10 cellular contexts compared by ENCODE assay signal in genomic region chr1:226332947-226333346, GRCh38. TPM values are rescaled to one million over a fixed set of nuclear protein-coding genes. Genes with fewer than 3 reads are reported as not detected.
DNase-seq lines count a peak whose midpoint lies in the region; ATAC-seq, FAIRE-seq and TF ChIP-seq lines count a peak whose summit lies in the region.
"Had no signal": no experiment of that assay in that cellular context is flagged by ENCODE, and none has a peak within 500 bp of the region (broad histone marks: within the 10 kb centered on the region; RNA-seq: fewer than 3 reads in every experiment).

No MANE protein-coding gene starts in this region.

- H3K4me3 Mint-ChIP-seq in Caco-2 (ENCODE audit: unreplicated experiment) = peak overlapping the region; percentile 70
- peak overlapping the region; percentile 8 for H3K4me3 Mint-ChIP-seq in activated T-helper 1 cell treated with anti-CD3 and anti-CD28 coated beads, Interleukin-12 subunit alpha, Interleukin-12 subunit beta, Interleukin-2, Interleukin-4 antibody, amounts not matched to agents 30 ng/mL and 10 ng/mL and 1 ng/mL, durations not matched to agents 14 hours and 24 hours and 36 hours

- H3K56ac ChIP-seq in mesendoderm (ENCODE audit: low read length) = no peak overlapping the region

- H3K4me1 ChIP-seq in Caco-2 (no peaks in the 10 kb centered on the region), mesendoderm (ENCODE audit: control insufficient read depth, low read depth, low read length) (no peaks in the 10 kb centered on the region), small intestine (ENCODE audit: control insufficient read depth in 2 of 2, insufficient read depth in 1 of 2, low read depth in 1 of 2, low read length in 1 of 2) (no peaks in the 10 kb centered on the region)
- H3K4me1 ChIP-seq: foreskin keratinocyte had no signal

- no peak overlapping the region for H3K27ac Mint-ChIP-seq in Caco-2 (ENCODE audit: unreplicated experiment)
- H3K27ac Mint-ChIP-seq in activated T-helper 1 cell treated with anti-CD3 and anti-CD28 coated beads, Interleukin-12 subunit alpha, Interleukin-12 subunit beta, Interleukin-2, Interleukin-4 antibody, amounts not matched to agents 30 ng/mL and 10 ng/mL and 1 ng/mL, durations not matched to agents 14 hours and 24 hours and 36 hours = no peak overlapping the region

- POLR2A ChIA-PET in Caco-2 (lab: Charles Lee) = interaction anchor here (1.1 kb wide), 1 partner anchor 24 kb away, joined by 6 read pairs; the partner anchor contains the start of gene LIN9

- intact Hi-C loops in Caco-2 (cut with micrococcal nuclease; ENCODE audit: unreplicated experiment) = loop anchor here (1.0 to 10.0 kb wide), 4 partner anchors 25 to 208 kb away; partner anchors contain the start of gene MIXL1
- intact Hi-C loops in activated T-helper 1 cell treated with anti-CD3 and anti-CD28 coated beads, Interleukin-12 subunit alpha, Interleukin-12 subunit beta, Interleukin-2, Interleukin-4 antibody, amounts not matched to agents 30 ng/mL and 10 ng/mL and 1 ng/mL, durations not matched to agents 14 hours and 24 hours and 36 hours (cut with micrococcal nuclease) = loop anchor here (1.0 to 5.0 kb wide), 4 partner anchors 24 to 208 kb away; partner anchors contain the start of genes LIN9 and MIXL1

- H3K79me1 ChIP-seq in mesendoderm (ENCODE audit: low read length) = no peaks in the 10 kb centered on the region

- H3K4me3 ChIP-seq in Caco-2 (ENCODE audit: low read depth, low read length) = no peak overlapping the region
- no peak overlapping the region for H3K4me3 ChIP-seq in mesendoderm (ENCODE audit: low read length)
- H3K4me3 ChIP-seq in small intestine (ENCODE audit: low read depth in 1 of 2, low read length in 2 of 2) = no peak overlapping the region

- TF ChIP-seq CTCF in Caco-2 (IDR thresholded peaks at IDR 0.05; ENCODE audit: insufficient read depth in 1 of 2, low read depth in 1 of 2, low read length in 1 of 2, severe bottlenecking in 1 of 2, unreplicated experiment in 1 of 2) = no peak

- no peaks in the 10 kb centered on the region for H3K79me2 ChIP-seq in mesendoderm (ENCODE audit: control insufficient read depth, insufficient read depth, low read length)

- H3K9me3 Mint-ChIP-seq in Caco-2 (ENCODE audit: unreplicated experiment) = no peaks in the 10 kb centered on the region
- H3K9me3 Mint-ChIP-seq in activated T-helper 1 cell treated with anti-CD3 and anti-CD28 coated beads, Interleukin-12 subunit alpha, Interleukin-12 subunit beta, Interleukin-2, Interleukin-4 antibody, amounts not matched to agents 30 ng/mL and 10 ng/mL and 1 ng/mL, durations not matched to agents 14 hours and 24 hours and 36 hours = no peaks in the 10 kb centered on the region

- no peak overlapping the region for H3K18ac ChIP-seq in mesendoderm (ENCODE audit: low read length)

- no peak overlapping the region for H2BK5ac ChIP-seq in mesendoderm (ENCODE audit: low read length)

- H2BK15ac ChIP-seq in mesendoderm (replicated peaks; ENCODE audit: low read depth) = no peak overlapping the region

- BruUV-seq in Caco-2 (replicated peaks; lab: Mats Ljungman, UMichigan) = no TSS peak

- H3K9me3 ChIP-seq in Caco-2 = no peaks in the 10 kb centered on the region
- no peaks in the 10 kb centered on the region for H3K9me3 ChIP-seq in small intestine (ENCODE audit: control insufficient read depth, low read depth)

- no peak overlapping the region for H4K8ac ChIP-seq in mesendoderm (ENCODE audit: low read depth, low read length)

- H3K4me2 ChIP-seq in mesendoderm (ENCODE audit: low read length) = no peak overlapping the region

- no peaks in the 10 kb centered on the region for H3K36me3 ChIP-seq in Caco-2 (ENCODE audit: control insufficient read depth, insufficient read depth, low read length)
- H3K36me3 ChIP-seq in mesendoderm (ENCODE audit: control insufficient read depth, insufficient read depth, low read length) = no peaks in the 10 kb centered on the region
- H3K36me3 ChIP-seq in small intestine (ENCODE audit: control insufficient read depth in 2 of 2, insufficient read depth in 2 of 2, low read length in 2 of 2) = no peaks in the 10 kb centered on the region
- H3K36me3 ChIP-seq: brain microvascular endothelial cell had no signal

- peak; percentile 48 for ATAC-seq in HG03196 (IDR thresholded peaks at IDR 0.05; ENCODE audit: unreplicated experiment)

- H3K4me1 Mint-ChIP-seq in Caco-2 (ENCODE audit: low read depth, unreplicated experiment) = no peaks in the 10 kb centered on the region
- H3K4me1 Mint-ChIP-seq in activated T-helper 1 cell treated with anti-CD3 and anti-CD28 coated beads, Interleukin-12 subunit alpha, Interleukin-12 subunit beta, Interleukin-2, Interleukin-4 antibody, amounts not matched to agents 30 ng/mL and 10 ng/mL and 1 ng/mL, durations not matched to agents 14 hours and 24 hours and 36 hours (ENCODE audit: low read depth) = peaks cover 7% of the 10 kb centered on the region

- no peak overlapping the region for H3K23ac ChIP-seq in mesendoderm (ENCODE audit: low read length)

- CTCF ChIA-PET in Caco-2 (lab: Charles Lee) = interaction anchor here (0.5 to 1.6 kb wide), 9 partner anchors 22 to 208 kb away, joined by 3 to 10 read pairs (median 4); partner anchors contain the start of gene LIN9

- no peak overlapping the region for H4K5ac ChIP-seq in mesendoderm (ENCODE audit: low read length)

- no peak overlapping the region for H3K27ac ChIP-seq in mesendoderm (ENCODE audit: low read depth, low read length)
- H3K27ac ChIP-seq in small intestine (ENCODE audit: low read depth in 1 of 2, low read length in 1 of 2) = no peak overlapping the region
- H3K27ac ChIP-seq: brain microvascular endothelial cell, foreskin keratinocyte had no signal

- no peak for FAIRE-seq in small intestine (lab: Jason Lieb, UNC)

- H2BK120ac ChIP-seq in mesendoderm (ENCODE audit: low read depth, low read length) = no peak overlapping the region

- H3K9ac ChIP-seq in mesendoderm (ENCODE audit: low read length) = no peak overlapping the region

- H2AK5ac ChIP-seq in mesendoderm (ENCODE audit: low read length) = no peak overlapping the region

- no peaks in the 10 kb centered on the region for H3K27me3 Mint-ChIP-seq in Caco-2 (ENCODE audit: insufficient read depth, unreplicated experiment)
- peaks cover 2% of the 10 kb centered on the region for H3K27me3 Mint-ChIP-seq in activated T-helper 1 cell treated with anti-CD3 and anti-CD28 coated beads, Interleukin-12 subunit alpha, Interleukin-12 subunit beta, Interleukin-2, Interleukin-4 antibody, amounts not matched to agents 30 ng/mL and 10 ng/mL and 1 ng/mL, durations not matched to agents 14 hours and 24 hours and 36 hours (ENCODE audit: insufficient read depth)

- no CpG with 5 or more reads among the region's 2 CpGs for WGBS in mesendoderm (ENCODE audit: extremely low coverage, insufficient coverage, low lambda C conversion rate)
- WGBS in small intestine, 3 donors = 23 to 41% (median 35%) methylated on average over 2 of the region's 2 CpGs

- no peaks in the 10 kb centered on the region for H3K27me3 ChIP-seq in Caco-2 (replicated peaks; ENCODE audit: control insufficient read depth, insufficient read depth, low read length)
- no peaks in the 10 kb centered on the region for H3K27me3 ChIP-seq in mesendoderm (ENCODE audit: insufficient read depth, low read length, poor library complexity)
- H3K27me3 ChIP-seq in small intestine (ENCODE audit: control insufficient read depth in 2 of 2, insufficient read depth in 2 of 2, low read length in 2 of 2) = no peaks in the 10 kb centered on the region
- H3K27me3 ChIP-seq: brain microvascular endothelial cell, foreskin keratinocyte had no signal

- no peak for DNase-seq in Caco-2
- peak; percentile 11 for DNase-seq in activated T-helper 1 cell treated with anti-CD3 and anti-CD28 coated beads, Interleukin-12 subunit alpha, Interleukin-12 subunit beta, Interleukin-2, Interleukin-4 antibody, amounts not matched to agents 30 ng/mL and 10 ng/mL and 1 ng/mL, durations not matched to agents 14 hours and 24 hours and 36 hours (ENCODE audit: low spot score)
- DNase-seq in mesendoderm = peak; percentile 60
- no peak for DNase-seq in mesenteric fat pad (ENCODE audit: low spot score)
- DNase-seq in kidney glomerular epithelial cell (lab: John Stamatoyannopoulos, UW) = no peak
- DNase-seq in stimulated activated CD4-positive, alpha-beta T cell treated with anti-CD3 and anti-CD28 coated beads, Interleukin-1b, Interleukin-23, amount 100 ng/mL, for 48 hours = no peak
- DNase-seq in small intestine = no peak

- H3K4ac ChIP-seq in mesendoderm (ENCODE audit: low read depth, low read length) = no peak overlapping the region

- no peaks in the 10 kb centered on the region for H3K36me3 Mint-ChIP-seq in Caco-2 (ENCODE audit: insufficient read depth, unreplicated experiment)
- H3K36me3 Mint-ChIP-seq in activated T-helper 1 cell treated with anti-CD3 and anti-CD28 coated beads, Interleukin-12 subunit alpha, Interleukin-12 subunit beta, Interleukin-2, Interleukin-4 antibody, amounts not matched to agents 30 ng/mL and 10 ng/mL and 1 ng/mL, durations not matched to agents 14 hours and 24 hours and 36 hours (ENCODE audit: low read depth) = no peaks in the 10 kb centered on the region

RNA-seq across cellular contexts. Expression of gene LIN9, which starts 24.0 kb away (rescaled TPM):
- total RNA-seq in Caco-2 (2022) (11.0 and 12.2 TPM in 2 replicates), mesenteric fat pad (1.3 TPM)
- total RNA-seq in activated T-helper 1 cell treated with anti-CD3 and anti-CD28 coated beads, Interleukin-12 subunit alpha, Interleukin-12 subunit beta, Interleukin-2, Interleukin-4 antibody, amounts not matched to agents 30 ng/mL and 10 ng/mL and 1 ng/mL, durations not matched to agents 14 hours and 24 hours and 36 hours = 11.7 and 12.1 TPM in 2 replicates
- 10.6 TPM for polyA plus RNA-seq in mesendoderm (2013, experiment 1 of 2)
- 10.9 TPM for polyA plus RNA-seq in mesendoderm (2013, experiment 2 of 2)
- 1 to 10 TPM; 1.8 to 4.9 (median 2.4) TPM for polyA plus RNA-seq in small intestine

Comparison
In these comparisons a context has a peak if more than half of its experiments do, and no peak if none do; other contexts are left out.
1. DNase-seq: peak in activated T-helper 1 cell treated with anti-CD3 and anti-CD28 coated beads, Interleukin-12 subunit alpha, Interleukin-12 subunit beta, Interleukin-2, Interleukin-4 antibody, amounts not matched to agents 30 ng/mL and 10 ng/mL and 1 ng/mL, durations not matched to agents 14 hours and 24 hours and 36 hours (single experiment) and mesendoderm (single experiment); none in Caco-2 (0 of 2), mesenteric fat pad (single experiment), kidney glomerular epithelial cell (single experiment), stimulated activated CD4-positive, alpha-beta T cell treated with anti-CD3 and anti-CD28 coated beads, Interleukin-1b, Interleukin-23, amount 100 ng/mL, for 48 hours (single experiment) and small intestine (single experiment).